ENCODE assay signal across 34 cellular contexts in the genomic region with DNA sequence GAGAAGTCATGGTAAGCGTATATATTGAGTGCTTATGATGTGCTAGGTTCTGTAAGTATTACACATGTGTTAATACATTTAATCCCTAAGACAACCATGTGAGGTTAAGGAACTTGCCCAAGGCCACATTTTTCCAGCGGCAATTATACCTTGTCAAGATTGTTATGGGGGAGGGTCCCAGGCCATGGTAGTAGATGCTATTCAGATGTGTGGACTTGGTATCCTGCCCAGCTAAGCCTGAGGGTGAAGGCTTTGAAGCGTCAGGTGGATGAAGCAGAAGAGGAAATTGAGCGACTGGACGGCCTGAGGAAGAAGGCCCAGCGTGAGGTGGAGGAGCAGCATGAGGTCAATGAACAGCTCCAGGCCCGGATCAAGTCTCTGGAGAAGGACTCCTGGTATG. TPM values are rescaled to one million over a fixed set of nuclear protein-coding genes. Genes with fewer than 3 reads are reported as not detected.
DNase-seq lines count a peak whose midpoint lies in the region; ATAC-seq and TF ChIP-seq lines count a peak whose summit lies in the region.
"Had no signal": no experiment of that assay in that cellular context is flagged by ENCODE, and none has a peak within 500 bp of the region (broad histone marks: within the 10 kb centered on the region; RNA-seq: fewer than 3 reads in every experiment).

No MANE protein-coding gene starts in this region.

- H3K4me1 Mint-ChIP-seq in WTC11, result peaks cover 11% of the 10 kb centered on the region

- H3K4me1 ChIP-seq in IMR-90 (ENCODE audit: control insufficient read depth, insufficient read depth, low read length) (peaks cover 22% of the 10 kb centered on the region), foreskin keratinocyte (peaks cover 19% of the 10 kb centered on the region), skeletal muscle satellite cell (ENCODE audit: control insufficient read depth, insufficient read depth, low read length) (peaks cover 37% of the 10 kb centered on the region), ovary (ENCODE audit: insufficient read depth) (peaks cover 4% of the 10 kb centered on the region)

- peak overlapping the region; percentile 82 for H2BK5ac ChIP-seq in IMR-90 (ENCODE audit: low read depth, low read length, poor library complexity, severe bottlenecking)

- peaks cover 4 to 26% of the 10 kb centered on the region in 2 experiments; a peak in 3 of 4 replicates for H3K79me1 ChIP-seq in IMR-90 (ENCODE audit: low read depth in 1 of 2, low read length in 2 of 2)

- H3K27ac ChIP-seq in IMR-90 (ENCODE audit: insufficient read depth, low read length), result peak overlapping the region; percentile 68
- H3K27ac ChIP-seq in foreskin keratinocyte, result peak overlapping the region; percentile 9
- H3K27ac ChIP-seq in substantia nigra (ENCODE audit: low read depth, low read length, poor library complexity, severe bottlenecking), result no peak overlapping the region
- no peak overlapping the region for H3K27ac ChIP-seq in ovary
- H3K27ac ChIP-seq: esophagus muscularis mucosa, right atrium auricular region, upper lobe of left lung had no signal

- H2AFZ ChIP-seq in IMR-90 (replicated peaks; ENCODE audit: low read length, poor library complexity), result peak overlapping the region; percentile 71

- H3K4me2 ChIP-seq in IMR-90 (ENCODE audit: low read depth, low read length) (no peak overlapping the region), skeletal muscle satellite cell (ENCODE audit: low read length) (peak overlapping the region; percentile 46)

- H3K9me1 ChIP-seq in IMR-90 (ENCODE audit: insufficient read depth, low read length), result peaks cover 22% of the 10 kb centered on the region

- dilution Hi-C loops in IMR-90 (cut with HindIII; ENCODE audit: low sequenced_read_pairs, unreplicated experiment), result no loop called here

- intact Hi-C loops in IMR-90 (cut with micrococcal nuclease) (no loop called here), ovary (cut with DNase I) (loop anchor here in 2 of 4 donors (10.0 kb wide), 1 partner anchor 198 kb away; no protein-coding TSS in a partner anchor)

- H2BK120ac ChIP-seq in IMR-90 (ENCODE audit: low read depth, low read length), result peak overlapping the region; percentile 94

- peak overlapping the region; percentile 36; the same call in 1 of the 2 replicates for H3K18ac ChIP-seq in IMR-90 (ENCODE audit: low read depth, low read length)

- H3K36me3 ChIP-seq in IMR-90 (ENCODE audit: control insufficient read depth, insufficient read depth, low read length) (no peaks in the 10 kb centered on the region), skeletal muscle satellite cell (ENCODE audit: insufficient read depth, low read length) (no peaks in the 10 kb centered on the region), ovary (no peaks in the 10 kb centered on the region)
- H3K36me3 ChIP-seq: adrenal gland, esophagus muscularis mucosa, right atrium auricular region had no signal

- in situ Hi-C loops in IMR-90 (cut with MboI; ENCODE audit: low sequenced_read_pairs), result loop anchor here (10.0 kb wide), 1 partner anchor 198 kb away; no protein-coding TSS in a partner anchor

- H3K4ac ChIP-seq in IMR-90 (ENCODE audit: low read depth, low read length), result peak overlapping the region; percentile 89

- BruUV-seq in IMR-90 (replicated peaks; lab: Mats Ljungman, UMichigan), result no TSS peak

- peaks cover 49% of the 10 kb centered on the region for H3K36me3 Mint-ChIP-seq in WTC11
- H3K36me3 Mint-ChIP-seq: activated CD8-positive, alpha-beta memory T cell treated with anti-CD3 and anti-CD28 coated beads, Interleukin-2, amount 10 ng/mL, durations not matched to agents 7 days and 5 days; IgD-negative memory B cell; immature natural killer cell; naive thymus-derived CD4-positive, alpha-beta T cell had no signal

- POLR2A ChIA-PET in IMR-90 (lab: Charles Lee; ENCODE audit: unreplicated experiment), result interaction anchor here (0.6 kb wide), 1 partner anchor 565 kb away, joined by 3 read pairs; no protein-coding TSS in a partner anchor
- POLR2A ChIA-PET in WTC11 (lab: Charles Lee), result no interaction called here

- no peak for TF ChIP-seq RAD21 in IMR-90 (IDR thresholded peaks at IDR 0.05; ENCODE audit: low read length)

- no peak for TF ChIP-seq EP300 in ovary (IDR thresholded peaks at IDR 0.05)

- no peaks in the 10 kb centered on the region for H3K27me3 ChIP-seq in IMR-90 (ENCODE audit: control insufficient read depth, insufficient read depth, low read length)
- no peaks in the 10 kb centered on the region for H3K27me3 ChIP-seq in foreskin keratinocyte
- no peaks in the 10 kb centered on the region for H3K27me3 ChIP-seq in skeletal muscle satellite cell (ENCODE audit: control insufficient read depth, insufficient read depth, low read length)
- no peaks in the 10 kb centered on the region for H3K27me3 ChIP-seq in ovary
- H3K27me3 ChIP-seq: adrenal gland, esophagus muscularis mucosa, right atrium auricular region, upper lobe of left lung had no signal

- peak overlapping the region; percentile 66 for H3K23ac ChIP-seq in IMR-90 (ENCODE audit: low read depth, low read length)

- H3K9me3 Mint-ChIP-seq in WTC11, result no peaks in the 10 kb centered on the region
- H3K9me3 Mint-ChIP-seq: activated naive CD4-positive, alpha-beta T cell treated with anti-CD3 and anti-CD28 coated beads for 36 hours; activated T-cell treated with anti-CD3 and anti-CD28 coated beads, Interleukin-2, amount 50 U/mL, for 72 hours; CD4-positive, alpha-beta memory T cell; effector memory CD8-positive, alpha-beta T cell; H9; IgD-negative memory B cell; immature natural killer cell; naive thymus-derived CD4-positive, alpha-beta T cell; stimulated activated effector memory CD8-positive, alpha-beta T cell treated with anti-CD3 and anti-CD28 coated beads, Interleukin-12 subunit alpha, Interleukin-12 subunit beta, amount 100 ng/mL, for 72 hours had no signal

- H3K9ac ChIP-seq in IMR-90 (ENCODE audit: low read depth, low read length), result no peak overlapping the region
- peak overlapping the region; percentile 24 for H3K9ac ChIP-seq in skeletal muscle satellite cell (ENCODE audit: low read depth, low read length)

- H3K14ac ChIP-seq in IMR-90 (replicated peaks; ENCODE audit: low read depth, low read length), result peak overlapping the region; percentile 73

- peak overlapping the region; percentile 96 for H2AK5ac ChIP-seq in IMR-90 (ENCODE audit: low read depth, low read length)

- peaks cover 2% of the 10 kb centered on the region; the same call in 1 of the 2 replicates for H3K27me3 Mint-ChIP-seq in WTC11 (ENCODE audit: low read depth)

- H2AK9ac ChIP-seq in IMR-90 (replicated peaks; ENCODE audit: low read depth, low read length, poor library complexity), result peak overlapping the region; percentile 91

- ATAC-seq in IMR-90 (ENCODE audit: low read depth) (no peak), WTC11 (no peak), foreskin keratinocyte (no peak), GM21390 (IDR thresholded peaks at IDR 0.05; ENCODE audit: unreplicated experiment) (no peak)
- ATAC-seq: activated CD8-positive, alpha-beta memory T cell treated with anti-CD3 and anti-CD28 coated beads, Interleukin-2, amount 10 ng/mL, durations not matched to agents 7 days and 5 days; activated T-cell treated with anti-CD3 and anti-CD28 coated beads, Interleukin-2, amount 50 U/mL, for 72 hours; effector memory CD8-positive, alpha-beta T cell; left lobe of liver; naive thymus-derived CD4-positive, alpha-beta T cell; Panc1; stimulated activated effector memory CD8-positive, alpha-beta T cell treated with anti-CD3 and anti-CD28 coated beads, Interleukin-12 subunit alpha, Interleukin-12 subunit beta, amount 100 ng/mL, for 72 hours had no signal

- H3K56ac ChIP-seq in IMR-90 (ENCODE audit: extremely low read depth, insufficient read depth, low read length), result peak overlapping the region; percentile 54

- CTCF ChIA-PET in IMR-90 (lab: Yijun Ruan, JAX) (interaction anchor here (0.9 kb wide), 1 partner anchor 198 kb away, joined by 3 read pairs; no protein-coding TSS in a partner anchor), WTC11 (lab: Charles Lee) (interaction anchor here (1.0 to 1.9 kb wide), 2 partner anchors 35 to 93 kb away, joined by 3 to 5 read pairs; no protein-coding TSS in a partner anchor)

- no peak overlapping the region for H3K4me3 Mint-ChIP-seq in WTC11
- H3K4me3 Mint-ChIP-seq: activated CD8-positive, alpha-beta memory T cell treated with anti-CD3 and anti-CD28 coated beads, Interleukin-2, amount 10 ng/mL, durations not matched to agents 7 days and 5 days; activated naive CD4-positive, alpha-beta T cell treated with anti-CD3 and anti-CD28 coated beads for 36 hours; activated T-cell treated with anti-CD3 and anti-CD28 coated beads, Interleukin-2, amount 50 U/mL, for 72 hours; CD4-positive, alpha-beta memory T cell; effector memory CD8-positive, alpha-beta T cell; H9; immature natural killer cell; naive thymus-derived CD4-positive, alpha-beta T cell; stimulated activated effector memory CD8-positive, alpha-beta T cell treated with anti-CD3 and anti-CD28 coated beads, Interleukin-12 subunit alpha, Interleukin-12 subunit beta, amount 100 ng/mL, for 72 hours had no signal

- TF ChIP-seq CTCF in IMR-90 (conservative IDR thresholded peaks at IDR 0.05; ENCODE audit: low read depth, low read length) (no peak), WTC11 (IDR thresholded peaks at IDR 0.05) (no peak), foreskin keratinocyte (conservative IDR thresholded peaks at IDR 0.05) (no peak), ovary (IDR thresholded peaks at IDR 0.05) (no peak)

- H4K20me1 ChIP-seq in IMR-90 (ENCODE audit: insufficient read depth, low read length), result peaks cover 4% of the 10 kb centered on the region; the same call in 1 of the 2 replicates

- H2BK20ac ChIP-seq in IMR-90 (ENCODE audit: low read depth, low read length), result peak overlapping the region; percentile 98

- peak overlapping the region; percentile 91 for H4K91ac ChIP-seq in IMR-90 (ENCODE audit: insufficient read depth, low read depth, low read length)

- peak overlapping the region; percentile 93; the same call in 2 of the 3 replicates for H2BK15ac ChIP-seq in IMR-90 (ENCODE audit: low read depth, low read length)

- TF ChIP-seq POLR2A in IMR-90 (IDR thresholded peaks at IDR 0.05; ENCODE audit: low read depth, low read length), result no peak
- no peak for TF ChIP-seq POLR2A in ovary (IDR thresholded peaks at IDR 0.05)

- H4K5ac ChIP-seq in IMR-90 (ENCODE audit: low read depth, low read length), result peak overlapping the region; percentile 32

- WGBS in IMR-90 (ENCODE audit: extremely low coverage in 2 of 2, insufficient read length in 1 of 2), 2 experiments, result 80% methylated on average over 1 of the region's 7 CpGs; no CpG with 5 or more reads in 1 of the 2 experiments
- 88 to 91% (median 89%) methylated on average over 7 of the region's 7 CpGs for WGBS in ovary, 3 donors

- H3K27ac Mint-ChIP-seq in WTC11, result 0 out of 2 replicates have a peak overlapping the region, but pooled peaks have one; percentile 63
- H3K27ac Mint-ChIP-seq: activated CD8-positive, alpha-beta memory T cell treated with anti-CD3 and anti-CD28 coated beads, Interleukin-2, amount 10 ng/mL, durations not matched to agents 7 days and 5 days; activated naive CD4-positive, alpha-beta T cell treated with anti-CD3 and anti-CD28 coated beads for 36 hours; activated T-cell treated with anti-CD3 and anti-CD28 coated beads, Interleukin-2, amount 50 U/mL, for 72 hours; CD4-positive, alpha-beta memory T cell; effector memory CD8-positive, alpha-beta T cell; IgD-negative memory B cell; immature natural killer cell; naive thymus-derived CD4-positive, alpha-beta T cell; stimulated activated effector memory CD8-positive, alpha-beta T cell treated with anti-CD3 and anti-CD28 coated beads, Interleukin-12 subunit alpha, Interleukin-12 subunit beta, amount 100 ng/mL, for 72 hours had no signal

- DNase-seq in IMR-90 (no peak), WTC11 (ENCODE audit: low spot score) (no peak), foreskin keratinocyte (no peak), substantia nigra (lab: John Stamatoyannopoulos, UW) (no peak), ovary (no peak)
- DNase-seq: activated CD4-positive, CD25-positive, alpha-beta regulatory T cell; activated CD8-positive, alpha-beta memory T cell treated with anti-CD3 and anti-CD28 coated beads, Interleukin-2, amount 10 ng/mL, durations not matched to agents 7 days and 5 days; activated naive CD4-positive, alpha-beta T cell treated with anti-CD3 and anti-CD28 coated beads for 36 hours; activated T-cell treated with anti-CD3 and anti-CD28 coated beads, Interleukin-2, amount 50 U/mL, for 72 hours; CD4-positive, alpha-beta memory T cell; DMS 273 treated with DMSO at 0.1 percent for 48 hours; effector memory CD8-positive, alpha-beta T cell; H9; hippocampal formation; immature natural killer cell; naive thymus-derived CD4-positive, alpha-beta T cell; NCI-H1092 treated with DMSO at 0.1 percent for 48 hours; NCI-H1930; NCI-H526; NK-92 treated with Interleukin-12 subunit alpha and Interleukin-12 subunit beta, amount 100 ng/mL, for 24 hours; SIG-M5; stimulated activated CD4-positive, alpha-beta T cell treated with anti-CD3 and anti-CD28 coated beads, Interleukin-12 subunit alpha, Interleukin-12 subunit beta, amount 100 ng/mL, for 4 hours; stimulated activated CD4-positive, alpha-beta T cell treated with anti-CD3 and anti-CD28 coated beads, Interleukin-4, amount 100 ng/mL, for 24 hours; T-helper 1 cell; upper lobe of left lung had no signal

- H3K4me3 ChIP-seq in IMR-90 (ENCODE audit: insufficient read depth, low read depth, low read length), result no peak overlapping the region
- no peak overlapping the region for H3K4me3 ChIP-seq in skeletal muscle satellite cell (ENCODE audit: low read length)
- no peak overlapping the region for H3K4me3 ChIP-seq in ovary
- H3K4me3 ChIP-seq: adrenal gland, esophagus muscularis mucosa, right atrium auricular region, upper lobe of left lung had no signal

- peak overlapping the region; percentile 79 to 85; a peak in 3 of 4 replicates for H4K8ac ChIP-seq in IMR-90 (ENCODE audit: low read depth in 2 of 2, low read length in 2 of 2)

- no peaks in the 10 kb centered on the region for H3K9me3 ChIP-seq in IMR-90 (ENCODE audit: control insufficient read depth, insufficient read depth, low read length)
- H3K9me3 ChIP-seq in skeletal muscle satellite cell (replicated peaks; ENCODE audit: low read length), result no peaks in the 10 kb centered on the region
- no peaks in the 10 kb centered on the region for H3K9me3 ChIP-seq in ovary
- H3K9me3 ChIP-seq: adrenal gland, esophagus muscularis mucosa, right atrium auricular region, upper lobe of left lung had no signal

RNA-seq across cellular contexts. Expression of gene TUFT1, which starts 3.6 kb away (rescaled TPM):
- total RNA-seq in IMR-90 (2012; rRNA removed) (30.3 and 33.3 TPM in 2 replicates), WTC11 (2021) (7.7 to 8.6 TPM (median 7.9 TPM) in 3 replicates), foreskin keratinocyte (38.8 and 59.9 TPM in 2 replicates), ovary (10 to 100 TPM in 1 of 7 donors, 1 to 10 TPM in 6; 5.0 to 10.1 (median 7.3) TPM)
- polyA plus RNA-seq in IMR-90 (2012; rRNA removed) (18.4 and 21.2 TPM in 2 replicates), foreskin keratinocyte (28.0 and 41.0 TPM in 2 replicates), ovary (10 to 100 TPM in 1 of 2 donors, 1 to 10 TPM in 1; 6.6 to 10.2 TPM)
- 9.3 and 11.8 TPM in 2 replicates for polyA plus RNA-seq in IMR-90 (2012; cell fraction: cytosol; rRNA removed)
- polyA plus RNA-seq in IMR-90 (2012; cell fraction: nucleus; rRNA removed; ENCODE audit: low replicate concordance), result 21.8 and 50.3 TPM in 2 replicates
- 3.1 and 3.3 TPM in 2 replicates for total RNA-seq in skeletal muscle satellite cell (2012; rRNA removed)

RNA-seq across cellular contexts. Expression of gene CGN, which starts 25.3 kb away (rescaled TPM):
- 0.28 and 0.36 TPM in 2 replicates for total RNA-seq in IMR-90 (2012; rRNA removed)
- polyA plus RNA-seq in IMR-90 (2012; rRNA removed), result 0.34 and 0.36 TPM in 2 replicates
- 0.10 and 0.20 TPM in 2 replicates for polyA plus RNA-seq in IMR-90 (2012; cell fraction: cytosol; rRNA removed)
- 0.84 and 1.3 TPM in 2 replicates for polyA plus RNA-seq in IMR-90 (2012; cell fraction: nucleus; rRNA removed; ENCODE audit: low replicate concordance)
- total RNA-seq in WTC11 (2021), result 52.4 to 68.7 TPM (median 55.6 TPM) in 3 replicates
- total RNA-seq in foreskin keratinocyte, result 3.6 and 4.2 TPM in 2 replicates
- 2.4 and 2.9 TPM in 2 replicates for polyA plus RNA-seq in foreskin keratinocyte
- not detected in 2 replicates for total RNA-seq in skeletal muscle satellite cell (2012; rRNA removed)
- 10 to 100 TPM in 1 of 7 donors, 1 to 10 TPM in 6; 3.2 to 26.8 (median 5.3) TPM for total RNA-seq in ovary
- 1 to 10 TPM; 1.0 to 4.3 TPM for polyA plus RNA-seq in ovary
- polyA plus RNA-seq: IgD-negative memory B cell had no signal

Comparison
In these comparisons a context has a peak if more than half of its experiments do, and no peak if none do; other contexts are left out.
1. H3K27ac ChIP-seq: peak in IMR-90 (single experiment) and foreskin keratinocyte (single experiment); none in substantia nigra (single experiment) and ovary (0 of 2).